8 cellular contexts compared by ENCODE assay signal in the genomic region with DNA sequence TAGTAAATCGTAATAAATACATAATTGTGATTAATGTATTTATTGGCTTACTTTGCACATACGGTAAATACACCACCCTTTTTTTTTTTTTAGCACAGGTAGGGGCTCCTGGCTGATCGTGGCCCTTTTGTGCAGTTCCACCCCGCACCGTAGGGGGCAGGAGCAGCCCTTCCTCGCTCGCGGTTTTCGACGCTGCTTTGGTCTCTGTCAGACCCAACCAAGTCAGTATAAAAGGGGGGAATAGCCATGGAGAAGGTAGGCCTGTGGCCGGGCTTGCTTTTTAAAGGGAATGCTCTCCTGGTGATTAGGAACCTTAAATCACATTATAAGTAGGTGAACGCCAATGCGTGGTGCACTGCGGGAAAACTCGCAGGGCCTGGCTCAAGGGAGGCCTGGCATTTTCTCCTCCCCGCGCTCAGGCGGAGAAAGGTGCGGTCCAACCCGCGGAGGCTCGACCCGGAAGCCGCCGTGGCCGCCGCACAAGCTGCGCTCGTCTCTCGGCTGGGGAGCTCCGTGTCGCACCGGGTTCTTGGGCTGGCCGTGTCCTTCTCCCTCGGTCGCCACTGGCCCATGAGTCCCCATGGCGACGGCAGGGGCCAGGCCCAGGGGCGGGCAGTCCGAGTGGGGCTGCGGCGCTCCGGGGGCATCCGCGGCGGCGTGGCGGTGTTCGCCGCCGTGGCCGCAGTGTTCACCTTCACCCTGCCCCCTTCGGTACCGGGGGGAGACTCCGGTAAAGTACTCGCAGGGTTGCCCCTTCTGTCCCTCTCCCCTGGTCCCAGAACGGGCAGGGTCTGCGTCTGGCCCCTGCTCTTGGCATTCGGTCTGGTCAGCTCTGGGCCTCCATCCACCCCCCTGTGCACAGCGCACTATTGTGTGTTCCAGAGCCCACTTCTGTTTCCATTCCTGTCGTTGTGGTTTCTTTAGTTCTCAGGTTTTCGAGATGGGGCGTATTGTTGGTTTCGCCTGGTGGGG. TPM values are rescaled to one million over a fixed set of nuclear protein-coding genes. Genes with fewer than 3 reads are reported as not detected.
DNase-seq lines count a peak whose midpoint lies in the region; TF ChIP-seq lines count a peak whose summit lies in the region.

A gene (plus strand): TSS at position 454 of the 972 bp plus-strand sequence. CDS start 117 bp downstream, at position 571.

- H2AFZ ChIP-seq in SK-N-SH (ENCODE audit: low read depth): peak within 1 kb of the TSS; percentile 89

- no peaks in the 10 kb centered on the region for H3K9me2 ChIP-seq in SK-N-SH

- no peaks in the 10 kb centered on the region for H3K27me3 ChIP-seq in SK-N-SH (ENCODE audit: insufficient read depth)

- H4K20me1 ChIP-seq in SK-N-SH (ENCODE audit: insufficient read depth): peaks cover 19% of the 10 kb centered on the region; the same call in 1 of the 2 replicates

- peak within 1 kb of the TSS; percentile 96 for H3K27ac Mint-ChIP-seq in HFFc6

- H3K4me1 ChIP-seq in SK-N-SH (ENCODE audit: control insufficient read depth in 1 of 2, insufficient read depth in 2 of 2, low read depth in 1 of 2, low read length in 1 of 2): peaks cover 3 to 5% of the 10 kb centered on the region in 2 experiments; a peak in 2 of 4 replicates

- peak within 1 kb of the TSS; percentile 94 for H3K4me3 Mint-ChIP-seq in HFFc6

- no peaks in the 10 kb centered on the region for H3K36me3 ChIP-seq in SK-N-SH (replicated peaks in 1 of 2; ENCODE audit: control insufficient read depth in 1 of 2, insufficient read depth in 2 of 2, low read length in 1 of 2)

- H3K36me3 Mint-ChIP-seq in HFFc6 (ENCODE audit: low read depth): no peaks in the 10 kb centered on the region

- H3F3A ChIP-seq in SK-N-SH (replicated peaks; ENCODE audit: insufficient read depth): no peaks in the 10 kb centered on the region

- POLR2A ChIA-PET in GM10248 (lab: Yijun Ruan, JAX): interaction anchor here (0.6 kb wide), 1 partner anchor 12 kb away, joined by 3 read pairs; no protein-coding TSS in a partner anchor
- POLR2A ChIA-PET in SK-N-SH (lab: Yijun Ruan, JAX): no interaction called here

- peak within 1 kb of the TSS; percentile 76 for H3K4me2 ChIP-seq in SK-N-SH

- H3K79me2 ChIP-seq in SK-N-SH (ENCODE audit: insufficient read depth): peaks cover 45% of the 10 kb centered on the region

- no peaks in the 10 kb centered on the region; the same call in 1 of the 2 replicates for H3K27me3 Mint-ChIP-seq in HFFc6 (ENCODE audit: insufficient read depth)

- 1% methylated on average over 22 of the region's 64 CpGs for WGBS in SK-N-SH (ENCODE audit: low lambda C conversion rate)

- no peaks in the 10 kb centered on the region for H3K9me3 ChIP-seq in SK-N-SH

- peak; percentile 24 for TF ChIP-seq RAD21 in SK-N-SH (IDR thresholded peaks at IDR 0.05; ENCODE audit: low read length)

- CTCF ChIA-PET in GM10248 (lab: Yijun Ruan, JAX): interaction anchor here (0.6 to 4.2 kb wide), 11 partner anchors 9 to 644 kb away, joined by 3 to 42 read pairs (median 3); no protein-coding TSS in a partner anchor
- CTCF ChIA-PET in SK-N-SH (lab: Yijun Ruan, JAX): interaction anchor here (0.6 to 1.3 kb wide), 9 partner anchors 10 to 603 kb away, joined by 3 to 5 read pairs (median 4); no protein-coding TSS in a partner anchor

- H3K9me3 Mint-ChIP-seq in HFFc6: no peaks in the 10 kb centered on the region

- TF ChIP-seq EP300 in SK-N-SH (IDR thresholded peaks at IDR 0.05; ENCODE audit: borderline replicate concordance in 1 of 2, low read depth in 1 of 2, low read length in 1 of 2): 0 out of 4 replicates have a peak, but pooled peaks of 1 of the 2 experiments have one; percentile 48

- DNase-seq in GM10248 (ENCODE audit: extremely low spot score) (peak; percentile 90), HFFc6 (peak; percentile 79), NAMALWA (ENCODE audit: low spot score) (peak; percentile 84), SK-N-SH (peak; percentile 89), glomerular endothelial cell (ENCODE audit: extremely low read depth, low read depth, low spot score) (peak; percentile 83), occipital lobe (lab: John Stamatoyannopoulos, UW) (peak; percentile 80)
- DNase-seq in activated naive CD4-positive, alpha-beta T cell treated with anti-CD3 and anti-CD28 coated beads, Interleukin-2, amount 50 U/mL, for 16 hours: peak; percentile 92

- H3K27ac ChIP-seq in SK-N-SH (ENCODE audit: low read depth in 2 of 2, low read length in 1 of 2): peak within 1 kb of the TSS; percentile 28 to 87; a peak in 2 of 4 replicates
- peak within 1 kb of the TSS; percentile 75 for H3K27ac ChIP-seq in temporal lobe (ENCODE audit: low read depth, low read length)

- TF ChIP-seq CTCF in GM10248 (IDR thresholded peaks at IDR 0.05; ENCODE audit: control extremely low read depth, extremely low read depth, low read depth, missing control alignments) (peak; percentile 89), HFFc6 (IDR thresholded peaks at IDR 0.05) (peak; percentile 93), SK-N-SH (IDR thresholded peaks at IDR 0.05) (peak; percentile 86)

- H3K4me3 ChIP-seq in SK-N-SH (ENCODE audit: low read depth in 2 of 2, low read length in 1 of 2): peak within 1 kb of the TSS; percentile 90 to 99

- H3K4me1 Mint-ChIP-seq in HFFc6 (ENCODE audit: low read depth): peaks cover 15% of the 10 kb centered on the region

- H3K9ac ChIP-seq in SK-N-SH: peak within 1 kb of the TSS; percentile 76

TF ChIP-seq in SK-N-SH, 30 proteins besides CTCF, POLR2A, EP300 and RAD21:
- TF ChIP-seq CHD2 (IDR thresholded peaks at IDR 0.05; ENCODE audit: low read length, partially characterized antibody): peak; percentile 25
- TF ChIP-seq GABPA (IDR thresholded peaks at IDR 0.05; ENCODE audit: low read depth): peak; percentile 52
- no peak; the same call in 1 of the 2 replicates for TF ChIP-seq MXI1 (IDR thresholded peaks at IDR 0.05; ENCODE audit: low read depth, low read length)
- TF ChIP-seq JUND (IDR thresholded peaks at IDR 0.05): peak; percentile 58; the same call in 1 of the 2 replicates
- peak; percentile 95 for TF ChIP-seq ELF1 (IDR thresholded peaks at IDR 0.05)
- 0 out of 2 replicates have a peak, but pooled peaks have one; percentile 34 for TF ChIP-seq YY1 (IDR thresholded peaks at IDR 0.05; ENCODE audit: low read depth)
- no peak for TF ChIP-seq GATA2 (CRISPR knock-in tag; IDR thresholded peaks at IDR 0.05)
- peak; percentile 85 for TF ChIP-seq POLR2AphosphoS5 (IDR thresholded peaks at IDR 0.05; ENCODE audit: low read depth, low read length)
- TF ChIP-seq TAF1 (IDR thresholded peaks at IDR 0.05; ENCODE audit: borderline replicate concordance, low read depth, low read length): peak; percentile 85
- TF ChIP-seq, protein P1, sequence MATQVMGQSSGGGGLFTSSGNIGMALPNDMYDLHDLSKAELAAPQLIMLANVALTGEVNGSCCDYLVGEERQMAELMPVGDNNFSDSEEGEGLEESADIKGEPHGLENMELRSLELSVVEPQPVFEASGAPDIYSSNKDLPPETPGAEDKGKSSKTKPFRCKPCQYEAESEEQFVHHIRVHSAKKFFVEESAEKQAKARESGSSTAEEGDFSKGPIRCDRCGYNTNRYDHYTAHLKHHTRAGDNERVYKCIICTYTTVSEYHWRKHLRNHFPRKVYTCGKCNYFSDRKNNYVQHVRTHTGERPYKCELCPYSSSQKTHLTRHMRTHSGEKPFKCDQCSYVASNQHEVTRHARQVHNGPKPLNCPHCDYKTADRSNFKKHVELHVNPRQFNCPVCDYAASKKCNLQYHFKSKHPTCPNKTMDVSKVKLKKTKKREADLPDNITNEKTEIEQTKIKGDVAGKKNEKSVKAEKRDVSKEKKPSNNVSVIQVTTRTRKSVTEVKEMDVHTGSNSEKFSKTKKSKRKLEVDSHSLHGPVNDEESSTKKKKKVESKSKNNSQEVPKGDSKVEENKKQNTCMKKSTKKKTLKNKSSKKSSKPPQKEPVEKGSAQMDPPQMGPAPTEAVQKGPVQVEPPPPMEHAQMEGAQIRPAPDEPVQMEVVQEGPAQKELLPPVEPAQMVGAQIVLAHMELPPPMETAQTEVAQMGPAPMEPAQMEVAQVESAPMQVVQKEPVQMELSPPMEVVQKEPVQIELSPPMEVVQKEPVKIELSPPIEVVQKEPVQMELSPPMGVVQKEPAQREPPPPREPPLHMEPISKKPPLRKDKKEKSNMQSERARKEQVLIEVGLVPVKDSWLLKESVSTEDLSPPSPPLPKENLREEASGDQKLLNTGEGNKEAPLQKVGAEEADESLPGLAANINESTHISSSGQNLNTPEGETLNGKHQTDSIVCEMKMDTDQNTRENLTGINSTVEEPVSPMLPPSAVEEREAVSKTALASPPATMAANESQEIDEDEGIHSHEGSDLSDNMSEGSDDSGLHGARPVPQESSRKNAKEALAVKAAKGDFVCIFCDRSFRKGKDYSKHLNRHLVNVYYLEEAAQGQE (IDR thresholded peaks at IDR 0.05; ENCODE audit: low read depth, low read length): 0 out of 2 replicates have a peak, but pooled peaks have one; percentile 29
TF ChIP-seq in SK-N-SH: peak in this region for 8.

RNA-seq across cellular contexts. Expression of the gene that starts here (rescaled TPM):
- total RNA-seq in HFFc6 (2021; fragmentation: NEBNext Ultra II Directional; extraction: Animal tissue kit (Norgen Biotek cat#: 25700)): 10 to 100 TPM; 14.4 to 21.0 (median 16.3) TPM
- polyA plus RNA-seq in SK-N-SH (2012; rRNA removed): 5.4 and 6.9 TPM in 2 replicates
- 4.7 and 6.1 TPM in 2 replicates for polyA plus RNA-seq in SK-N-SH (2012; cell fraction: cytosol; rRNA removed)
- 7.8 and 12.9 TPM in 2 replicates for polyA plus RNA-seq in SK-N-SH (2012; cell fraction: nucleus; rRNA removed)
- total RNA-seq in glomerular endothelial cell (14.3 and 16.5 TPM in 2 replicates), occipital lobe (31.0 TPM), temporal lobe (18.9 TPM)

Comparison
In these comparisons a context has a peak if more than half of its experiments do, and no peak if none do; other contexts are left out.
1. Peak in every context shown above with its lines: DNase-seq, H3K4me3 ChIP-seq and H3K27ac ChIP-seq.